Comparison of ENCODE assay signal across 19 cellular contexts in the genomic region with DNA sequence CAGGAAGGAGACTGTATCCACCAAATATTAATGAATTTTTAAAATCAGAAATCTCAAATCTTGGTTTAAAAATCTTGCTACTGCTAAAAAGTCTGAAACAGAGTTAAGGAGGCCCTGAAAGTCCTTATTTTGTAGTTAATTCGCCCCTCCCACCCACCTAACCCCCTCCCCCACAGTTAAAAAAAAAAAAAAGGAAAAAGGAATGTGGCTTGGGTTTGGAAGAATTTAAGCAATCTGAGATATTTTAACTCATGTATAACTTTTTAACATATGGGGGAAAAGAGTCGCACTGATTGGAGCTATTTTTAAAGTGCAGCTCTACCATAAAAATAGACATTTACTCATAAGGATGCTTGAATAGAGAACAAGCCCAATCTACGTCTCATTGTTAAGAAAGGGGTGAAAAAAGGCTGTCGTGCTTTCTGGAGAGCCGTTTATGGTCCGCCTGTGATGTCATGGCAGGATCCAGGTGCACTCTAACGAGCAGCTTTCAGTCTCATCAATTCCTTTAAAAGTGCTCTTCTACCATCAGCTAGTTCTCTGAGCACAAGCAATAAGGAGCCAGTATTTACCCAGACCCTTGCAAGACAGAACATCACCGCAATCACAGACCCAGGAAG.
A peak's percentile ranks its signal among the peaks of the same experiment; 100 is the strongest.
DNase-seq lines count a peak whose midpoint lies in the region; TF ChIP-seq lines count a peak whose summit lies in the region.
"Had no signal": no experiment of that assay in that cellular context is flagged by ENCODE, and none has a peak within 500 bp of the region (broad histone marks: within the 10 kb centered on the region; RNA-seq: fewer than 3 reads in every experiment).

No MANE protein-coding gene starts in this region.

- H3K4me3 ChIP-seq in PC-9: no peak overlapping the region
- H3K4me3 ChIP-seq: MG63 had no signal

- H3K79me2 ChIP-seq in H9 (ENCODE audit: insufficient read depth, low read length): peaks cover 2% of the 10 kb centered on the region; the same call in 1 of the 2 replicates
- H3K79me2 ChIP-seq in PC-9 (ENCODE audit: low read depth): no peaks in the 10 kb centered on the region

- H3K4me1 Mint-ChIP-seq in H9: peaks cover 59% of the 10 kb centered on the region in 2 experiments
- H3K4me1 Mint-ChIP-seq in endothelial cell (ENCODE audit: unreplicated experiment): peaks cover 39% of the 10 kb centered on the region
- H3K4me1 Mint-ChIP-seq: activated naive CD4-positive, alpha-beta T cell treated with anti-CD3 and anti-CD28 coated beads, Interleukin-2, amount 10 ng/mL, durations not matched to agents 7 days and 5 days; CD4-positive, CD25-positive, alpha-beta regulatory T cell; IgD-negative memory B cell had no signal

- H4K8ac ChIP-seq in H9 (replicated peaks; ENCODE audit: insufficient read length, low read depth, low read length): no peak overlapping the region

- H3K23me2 ChIP-seq in H9 (ENCODE audit: insufficient read length, low read depth, low read length, poor library complexity, severe bottlenecking): no peaks in the 10 kb centered on the region

- H2BK12ac ChIP-seq in H9 (ENCODE audit: insufficient read length, low read depth, low read length): peak overlapping the region; percentile 28

- intact Hi-C loops in posterior cingulate gyrus (cut with DNase I): no loop called here
- intact Hi-C loops in PC-9 (cut with micrococcal nuclease; ENCODE audit: unreplicated experiment): no loop called here

- H3K36me3 Mint-ChIP-seq in H9 (ENCODE audit: insufficient read depth in 1 of 3, low read depth in 3 of 3) (peaks cover 0 to 20% (median 4%) of the 10 kb centered on the region in 3 experiments; a peak in 5 of 7 replicates), endothelial cell (ENCODE audit: low read depth, unreplicated experiment) (no peaks in the 10 kb centered on the region)
- H3K36me3 Mint-ChIP-seq: activated naive CD4-positive, alpha-beta T cell treated with anti-CD3 and anti-CD28 coated beads, Interleukin-2, amount 10 ng/mL, durations not matched to agents 7 days and 5 days; CD4-positive, CD25-positive, alpha-beta regulatory T cell; IgD-negative memory B cell; T-cell had no signal

- H3F3A ChIP-seq in PC-9 (ENCODE audit: insufficient read depth, low read depth): 0 out of 2 replicates have a peak, but pooled peaks cover 10% of the 10 kb centered on the region

- H3K9me2 ChIP-seq in PC-9 (ENCODE audit: insufficient read depth): no peaks in the 10 kb centered on the region

- no peak overlapping the region for H2BK15ac ChIP-seq in H9 (ENCODE audit: low read depth, low read length)

- H3K4me1 ChIP-seq in H9 (ENCODE audit: insufficient read depth, low read length) (peaks cover 15% of the 10 kb centered on the region; the same call in 1 of the 2 replicates), PC-9 (replicated peaks; ENCODE audit: insufficient read depth) (peaks cover 38% of the 10 kb centered on the region)

- H3K27ac ChIP-seq in H9 (ENCODE audit: insufficient read length, low read depth, low read length) (peak overlapping the region; percentile 81), PC-9 (no peak overlapping the region)
- H3K27ac ChIP-seq: foreskin keratinocyte had no signal

- H3K36me3 ChIP-seq in PC-9 (ENCODE audit: low read depth): no peaks in the 10 kb centered on the region
- H3K36me3 ChIP-seq: MG63 had no signal

- no peak overlapping the region for H2BK120ac ChIP-seq in H9 (ENCODE audit: low read depth, low read length, poor library complexity, severe bottlenecking)

- H2BK5ac ChIP-seq in H9 (ENCODE audit: insufficient read length, low read length): no peak overlapping the region

- no CpG with 5 or more reads among the region's 8 CpGs for WGBS in H9 (ENCODE audit: extremely low coverage, insufficient read length, low lambda C conversion rate)

- POLR2A ChIA-PET in PC-9 (lab: Charles Lee; ENCODE audit: unreplicated experiment): no interaction called here

- H3K4me2 ChIP-seq in H9 (ENCODE audit: insufficient read depth, insufficient read length, low read length): peak overlapping the region; percentile 10
- no peak overlapping the region for H3K4me2 ChIP-seq in PC-9

- H4K20me1 ChIP-seq in H9 (ENCODE audit: control insufficient read depth, insufficient read depth, insufficient read length) (no peaks in the 10 kb centered on the region), PC-9 (ENCODE audit: insufficient read depth) (no peaks in the 10 kb centered on the region)

- H3K23ac ChIP-seq in H9 (ENCODE audit: insufficient read length, low read depth, low read length): no peak overlapping the region

- H3K79me1 ChIP-seq in H9 (ENCODE audit: insufficient read depth, low read depth, low read length, poor library complexity, severe bottlenecking): no peaks in the 10 kb centered on the region

- H3K4ac ChIP-seq in H9 (ENCODE audit: low read depth, low read length): no peak overlapping the region

- H2AFZ ChIP-seq in H9 (ENCODE audit: low read length) (no peak overlapping the region), PC-9 (no peak overlapping the region)

- H3K4me3 Mint-ChIP-seq in H9 (no peak overlapping the region; a peak in 1 of 5 replicates), endothelial cell (ENCODE audit: unreplicated experiment) (no peak overlapping the region)
- H3K4me3 Mint-ChIP-seq: activated naive CD4-positive, alpha-beta T cell treated with anti-CD3 and anti-CD28 coated beads, Interleukin-2, amount 10 ng/mL, durations not matched to agents 7 days and 5 days; CD4-positive, CD25-positive, alpha-beta regulatory T cell; IgD-negative memory B cell; T-cell had no signal

- H3K27me3 ChIP-seq in H9 (ENCODE audit: insufficient read depth, low read length) (no peaks in the 10 kb centered on the region), PC-9 (ENCODE audit: insufficient read depth, low read depth) (no peaks in the 10 kb centered on the region)
- H3K27me3 ChIP-seq: foreskin keratinocyte, MG63 had no signal

- H3K56ac ChIP-seq in H9 (ENCODE audit: insufficient read length, low read depth, low read length): no peak overlapping the region

- no peaks in the 10 kb centered on the region for H3K27me3 Mint-ChIP-seq in H9 (ENCODE audit: low read depth)
- no peaks in the 10 kb centered on the region for H3K27me3 Mint-ChIP-seq in endothelial cell (ENCODE audit: unreplicated experiment)
- H3K27me3 Mint-ChIP-seq: activated naive CD4-positive, alpha-beta T cell treated with anti-CD3 and anti-CD28 coated beads, Interleukin-2, amount 10 ng/mL, durations not matched to agents 7 days and 5 days; CD4-positive, CD25-positive, alpha-beta regulatory T cell; IgD-negative memory B cell; T-cell had no signal

- no peak overlapping the region for H4K91ac ChIP-seq in H9 (ENCODE audit: insufficient read length, low read depth, low read length)

- peak overlapping the region; percentile 2 for H3K18ac ChIP-seq in H9 (ENCODE audit: insufficient read length, low read depth, low read length)

- CTCF ChIA-PET in PC-9 (lab: Charles Lee): no interaction called here

- no peak for DNase-seq in H9
- DNase-seq in RPMI7951 (ENCODE audit: low read depth): peak; percentile 17
- DNase-seq in endothelial cell (ENCODE audit: low spot score): no peak
- DNase-seq in myocyte (ENCODE audit: low read depth): peak; percentile 15
- no peak for DNase-seq in cerebellum (ENCODE audit: low spot score)
- DNase-seq in posterior cingulate gyrus: no peak
- no peak for DNase-seq in activated naive CD4-positive, alpha-beta T cell (lab: John Stamatoyannopoulos, UW)
- DNase-seq in PC-9: no peak
- DNase-seq: activated CD4-positive, alpha-beta T cell treated with anti-CD3 and anti-CD28 coated beads, Interleukin-2, amount 50 U/mL, for 1 hour; activated naive CD4-positive, alpha-beta T cell treated with anti-CD3 and anti-CD28 coated beads, Interleukin-2, amount 10 ng/mL, durations not matched to agents 7 days and 5 days; activated T-cell treated with anti-CD3 and anti-CD28 coated beads for 4 hours; CD4-positive, CD25-positive, alpha-beta regulatory T cell; MG63; midbrain; NCI-H187 treated with DMSO at 0.1 percent for 48 hours; retina; T-cell had no signal

- no peaks in the 10 kb centered on the region for H3K9me3 Mint-ChIP-seq in H9
- H3K9me3 Mint-ChIP-seq in endothelial cell (ENCODE audit: unreplicated experiment): no peaks in the 10 kb centered on the region

- H2AK5ac ChIP-seq in H9 (ENCODE audit: insufficient read length, low read length): no peak overlapping the region

- peak overlapping the region; percentile 66 to 97 (median 74); a peak in 5 of 7 replicates for H3K27ac Mint-ChIP-seq in H9
- H3K27ac Mint-ChIP-seq in endothelial cell (ENCODE audit: unreplicated experiment): peak overlapping the region; percentile 91
- H3K27ac Mint-ChIP-seq: activated naive CD4-positive, alpha-beta T cell treated with anti-CD3 and anti-CD28 coated beads, Interleukin-2, amount 10 ng/mL, durations not matched to agents 7 days and 5 days; CD4-positive, CD25-positive, alpha-beta regulatory T cell; IgD-negative memory B cell; T-cell had no signal

- no TSS peak for BruUV-seq in PC-9 (replicated peaks; lab: Mats Ljungman, UMichigan)

- no peak overlapping the region for H2BK20ac ChIP-seq in H9 (ENCODE audit: low read depth, low read length, poor library complexity, severe bottlenecking)

- no peak overlapping the region for H3T11ph ChIP-seq in H9 (ENCODE audit: low read length)

- peak overlapping the region; percentile 16 for H4K5ac ChIP-seq in H9 (ENCODE audit: insufficient read length, low read depth, low read length)

- no peak overlapping the region; the same call in 1 of the 2 replicates for H3K14ac ChIP-seq in H9 (ENCODE audit: insufficient read depth, low read length)

- H3K9ac ChIP-seq in H9 (ENCODE audit: extremely low read depth, insufficient read length, low read length): no peak overlapping the region

- H3K9me3 ChIP-seq in H9 (ENCODE audit: control insufficient read depth, low read depth, low read length) (no peaks in the 10 kb centered on the region), PC-9 (ENCODE audit: insufficient read depth, low read depth) (no peaks in the 10 kb centered on the region)
- H3K9me3 ChIP-seq: MG63 had no signal

- TF ChIP-seq CTCF in H9 (conservative IDR thresholded peaks at IDR 0.05): no peak
- TF ChIP-seq CTCF in endothelial cell (IDR thresholded peaks at IDR 0.05; ENCODE audit: unreplicated experiment): no peak
- no peak for TF ChIP-seq CTCF in PC-9 (conservative IDR thresholded peaks at IDR 0.05)

Comparison
In these comparisons a context has a peak if more than half of its experiments do, and no peak if none do; other contexts are left out.
1. DNase-seq: peak in RPMI7951 (single experiment) and myocyte (single experiment); none in H9 (single experiment), endothelial cell (single experiment), cerebellum (single experiment), posterior cingulate gyrus (0 of 10), activated naive CD4-positive, alpha-beta T cell (0 of 4) and PC-9 (0 of 2).